Comparison of ENCODE assay signal across 12 cellular contexts in the genomic region with DNA sequence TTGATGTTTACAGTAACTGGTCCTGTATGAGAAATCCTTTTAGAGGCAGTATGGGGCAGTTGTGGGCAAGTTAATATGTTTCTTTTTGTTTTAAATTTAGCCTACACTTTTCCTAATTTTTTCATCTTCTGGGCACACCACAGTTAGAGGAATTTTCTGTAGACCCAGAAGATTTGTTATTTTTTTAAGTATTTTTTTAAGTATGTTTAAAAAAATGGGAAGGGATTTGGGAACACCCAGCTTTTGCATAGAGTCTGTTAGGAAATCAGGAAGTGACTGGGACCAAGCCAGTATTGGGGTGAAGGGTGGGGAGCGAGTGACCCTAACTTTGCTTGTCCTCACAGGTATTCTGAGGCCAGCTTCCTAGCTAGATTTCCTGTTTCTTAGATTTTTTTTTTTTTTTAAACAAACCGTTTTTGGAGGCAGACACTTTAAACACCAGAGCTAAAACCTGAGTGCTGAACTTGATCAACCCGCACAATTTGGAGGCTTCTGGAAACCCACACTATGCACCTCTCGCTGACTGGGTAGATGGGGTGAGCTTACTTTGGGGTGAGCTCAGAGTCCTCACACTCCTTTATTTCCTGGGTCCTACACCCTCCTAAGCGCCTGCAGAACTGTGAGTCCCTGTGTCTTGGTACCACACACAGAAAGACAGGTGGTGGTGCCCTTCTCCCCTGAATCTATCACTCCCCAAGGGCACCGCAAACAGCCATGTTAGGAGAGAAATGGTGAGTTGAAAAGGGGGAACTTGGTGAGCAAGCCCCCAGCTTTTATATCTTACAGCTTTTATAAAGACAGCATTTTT. TPM values are rescaled to one million over a fixed set of nuclear protein-coding genes. Genes with fewer than 3 reads are reported as not detected.
A peak's percentile ranks its signal among the peaks of the same experiment; 100 is the strongest.
DNase-seq lines count a peak whose midpoint lies in the region; ATAC-seq and TF ChIP-seq lines count a peak whose summit lies in the region.
"Had no signal": no experiment of that assay in that cellular context is flagged by ENCODE, and none has a peak within 500 bp of the region (broad histone marks: within the 10 kb centered on the region; RNA-seq: fewer than 3 reads in every experiment).

No MANE protein-coding gene starts in this region.

- H2AFZ ChIP-seq in OCI-LY3 (ENCODE audit: low read depth, low read length), result no peak overlapping the region

- H4K20me1 ChIP-seq in OCI-LY3 (ENCODE audit: insufficient read depth, low read length), result no peaks in the 10 kb centered on the region

- H3K9me3 ChIP-seq in OCI-LY3 (ENCODE audit: insufficient read depth, low read length) (no peaks in the 10 kb centered on the region), right lobe of liver (no peaks in the 10 kb centered on the region), thoracic aorta (no peaks in the 10 kb centered on the region)
- H3K9me3 ChIP-seq: gastrocnemius medialis had no signal

- TF ChIP-seq CTCF in OCI-LY3 (IDR thresholded peaks at IDR 0.05; ENCODE audit: low read depth, low read length) (peak; percentile 28; the same call in 1 of the 2 replicates), right lobe of liver (IDR thresholded peaks at IDR 0.05) (no peak), thoracic aorta (IDR thresholded peaks at IDR 0.05) (no peak), foreskin fibroblast (IDR thresholded peaks at IDR 0.05; ENCODE audit: low read depth, low read length) (no peak)

- H3K27ac ChIP-seq in OCI-LY3 (ENCODE audit: low read length) (no peak overlapping the region), right lobe of liver (peak overlapping the region; percentile 4 to 35 (median 16)), thoracic aorta (peak overlapping the region; percentile 87 to 95)
- H3K27ac ChIP-seq: gastrocnemius medialis had no signal

- peak; percentile 29 for DNase-seq in dermis blood vessel endothelial cell
- no peak for DNase-seq in right lobe of liver
- DNase-seq in thoracic aorta (ENCODE audit: low spot score), result no peak
- no peak for DNase-seq in activated gamma-delta T cell treated with Interleukin-2 at 50 U/mL for 16 hours
- no peak for DNase-seq in foreskin fibroblast
- no peak for DNase-seq in NCI-H2107 treated with DMSO at 0.1 percent for 48 hours (lab: John Stamatoyannopoulos, UW; ENCODE audit: unreplicated experiment)
- DNase-seq in NCI-H2029 (lab: John Stamatoyannopoulos, UW), result no peak
- DNase-seq: activated T-cell treated with anti-CD3 and anti-CD28 coated beads for 4 hours; CD4-positive, CD25-positive, alpha-beta regulatory T cell; gastrocnemius medialis; KBM-7 had no signal

- TF ChIP-seq POLR2A in right lobe of liver (IDR thresholded peaks at IDR 0.05), result no peak

- no peak overlapping the region for H3K9ac ChIP-seq in OCI-LY3 (ENCODE audit: low read length)

- intact Hi-C loops in right lobe of liver (cut with DNase I), result loop anchor here in 1 of 2 donors (10.0 kb wide), 1 partner anchor 170 kb away; no protein-coding TSS in a partner anchor

- peaks cover 3% of the 10 kb centered on the region for H3K4me1 ChIP-seq in OCI-LY3 (ENCODE audit: low read length)
- H3K4me1 ChIP-seq in right lobe of liver, result peaks cover 0 to 7% (median 0%) of the 10 kb centered on the region in 4 donors
- H3K4me1 ChIP-seq in thoracic aorta (ENCODE audit: control insufficient read depth in 1 of 2, low read depth in 2 of 2), result peaks cover 6 to 13% of the 10 kb centered on the region in 2 donors

- H3K27me3 ChIP-seq in OCI-LY3 (ENCODE audit: low read depth, low read length) (no peaks in the 10 kb centered on the region), right lobe of liver (no peaks in the 10 kb centered on the region), thoracic aorta (replicated peaks; ENCODE audit: insufficient read depth) (no peaks in the 10 kb centered on the region)

- H3K4me3 ChIP-seq in OCI-LY3 (ENCODE audit: low read length), result no peak overlapping the region
- H3K4me3 ChIP-seq in right lobe of liver, result peak overlapping the region in 2 of 3 donors; percentile 10 to 23
- H3K4me3 ChIP-seq in thoracic aorta, result peak overlapping the region; percentile 100
- H3K4me3 ChIP-seq in foreskin fibroblast (ENCODE audit: low read depth in 1 of 2, low read length in 2 of 2), result no peak overlapping the region
- H3K4me3 ChIP-seq: gastrocnemius medialis had no signal

- H3K36me3 ChIP-seq in OCI-LY3 (replicated peaks; ENCODE audit: low read depth, low read length) (no peaks in the 10 kb centered on the region), right lobe of liver (peaks cover 0 to 12% (median 0%) of the 10 kb centered on the region in 4 donors), thoracic aorta (peaks cover 21% of the 10 kb centered on the region)
- H3K36me3 ChIP-seq: gastrocnemius medialis had no signal

- H3K79me2 ChIP-seq in OCI-LY3 (ENCODE audit: low read length), result no peaks in the 10 kb centered on the region

- WGBS in right lobe of liver (ENCODE audit: insufficient coverage, low coverage, low lambda C conversion rate, missing lambda C conversion rate), result 50% methylated on average over 5 of the region's 6 CpGs

- no peak for ATAC-seq in right lobe of liver
- ATAC-seq in thoracic aorta (ENCODE audit: insufficient number of reproducible peaks, low FRiP score, low read depth), result no peak
- ATAC-seq: gastrocnemius medialis had no signal

- no peak overlapping the region for H3K4me2 ChIP-seq in OCI-LY3 (ENCODE audit: low read length)

RNA-seq across cellular contexts. Expression of gene GATA6, which starts 5.2 kb away (rescaled TPM):
- total RNA-seq in dermis blood vessel endothelial cell, result 0.51 and 0.98 TPM in 2 replicates
- 10 to 100 TPM in 3 of 6 experiments, 1 to 10 TPM in 3; 8.0 to 14.0 (median 9.5) TPM for total RNA-seq in right lobe of liver
- total RNA-seq in thoracic aorta, result 10 to 100 TPM; 92.7 to 92.8 TPM

Comparison
In these comparisons a context has a peak if more than half of its experiments do, and no peak if none do; other contexts are left out.
1. H3K4me3 ChIP-seq: peak in right lobe of liver (2 of 3) and thoracic aorta (single experiment); none in OCI-LY3 (single experiment) and foreskin fibroblast (0 of 2).
2. RNA of gene GATA6, which starts 5.2 kb away (total RNA-seq): 92.7 to 92.8 TPM in thoracic aorta; 8.0 to 14.0 TPM in right lobe of liver and 0.51 to 0.98 TPM in dermis blood vessel endothelial cell; every median in the first group is over 4 times any median in the second.